Comparison of ENCODE assay signal across 1 cellular context in the genomic region with DNA sequence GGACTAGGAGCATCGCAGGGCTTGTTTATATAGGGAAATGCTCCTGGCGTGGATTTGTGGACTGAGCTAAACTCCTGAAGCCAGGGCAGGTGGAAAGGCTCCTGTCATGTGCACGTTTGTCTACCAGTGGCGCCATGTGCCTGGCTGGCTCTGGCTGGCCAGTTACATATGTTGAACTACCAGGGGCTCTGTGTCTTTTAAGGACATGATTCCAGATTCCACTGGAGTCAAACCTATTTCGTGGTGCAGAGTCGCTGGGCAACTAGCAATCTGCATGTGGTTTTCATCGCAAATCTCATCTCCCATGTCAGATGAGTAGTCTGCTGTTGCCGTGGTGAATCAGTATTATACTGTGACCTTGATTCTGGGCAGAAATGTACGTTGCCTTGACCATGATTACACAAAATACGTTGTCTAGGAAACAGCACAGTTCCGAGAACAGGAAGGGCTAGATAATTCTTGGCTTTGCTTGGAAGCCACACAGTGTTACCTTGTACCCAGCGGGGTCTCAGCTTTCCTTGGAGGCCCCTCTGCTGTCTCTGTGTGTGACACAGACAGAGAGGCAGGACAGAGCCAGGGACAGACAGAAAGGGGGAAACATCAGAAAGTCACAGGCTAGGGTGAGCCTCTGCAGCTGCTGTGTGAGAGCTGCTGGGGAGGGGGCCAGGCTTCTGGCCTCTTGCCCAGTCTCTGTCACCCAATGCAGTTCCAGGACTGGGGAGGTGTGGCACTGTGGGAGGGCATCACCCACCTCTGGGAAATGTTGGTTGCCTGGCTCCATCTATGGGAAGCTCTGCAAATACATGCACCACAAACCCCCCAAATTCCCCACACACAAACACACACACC.
TF ChIP-seq lines count a peak whose summit lies in the region.

No MANE protein-coding gene starts in this region.

TF ChIP-seq in WTC11, 78 proteins besides CTCF, POLR2A, EP300 and RAD21 (continued from another document):
- TF ChIP-seq ZNF532 (CRISPR knock-in tag; IDR thresholded peaks at IDR 0.05; ENCODE audit: borderline replicate concordance), result no peak
- TF ChIP-seq SOX15 (CRISPR knock-in tag; IDR thresholded peaks at IDR 0.05), result no peak
- TF ChIP-seq AFF4 (CRISPR knock-in tag; IDR thresholded peaks at IDR 0.05; ENCODE audit: borderline replicate concordance), result no peak
- TF ChIP-seq OVOL2 (CRISPR knock-in tag; IDR thresholded peaks at IDR 0.05; ENCODE audit: borderline replicate concordance), result no peak
- no peak for TF ChIP-seq MAX (CRISPR knock-in tag; IDR thresholded peaks at IDR 0.05)
- no peak for TF ChIP-seq MLX (CRISPR knock-in tag; IDR thresholded peaks at IDR 0.05)
- TF ChIP-seq MXD4 (CRISPR knock-in tag; IDR thresholded peaks at IDR 0.05; ENCODE audit: borderline replicate concordance), result no peak
- TF ChIP-seq NFYB (CRISPR knock-in tag; conservative IDR thresholded peaks at IDR 0.05; ENCODE audit: low read depth), result no peak
- no peak for TF ChIP-seq ATF1 (CRISPR knock-in tag; IDR thresholded peaks at IDR 0.05)
TF ChIP-seq in WTC11: peak in this region for 0.
